ENCODE assay signal across 24 cellular contexts in genomic region chr12:41988715-41989114, GRCh38.
DNase-seq lines count a peak whose midpoint lies in the region; ATAC-seq and TF ChIP-seq lines count a peak whose summit lies in the region.
"Had no signal": no experiment of that assay in that cellular context is flagged by ENCODE, and none has a peak within 500 bp of the region (broad histone marks: within the 10 kb centered on the region; RNA-seq: fewer than 3 reads in every experiment).

No MANE protein-coding gene starts in this region.

- ATAC-seq in GM23338, result no peak
- no peak for ATAC-seq in HG02678 (IDR thresholded peaks at IDR 0.05; ENCODE audit: unreplicated experiment)
- no peak for ATAC-seq in activated CD4-positive, alpha-beta T cell treated with anti-CD3 and anti-CD28 coated beads for 36 hours
- ATAC-seq in activated CD8-positive, alpha-beta T cell treated with anti-CD3 and anti-CD28 coated beads, Interleukin-2, amount 10 ng/mL, durations not matched to agents 7 days and 5 days, result no peak
- ATAC-seq: GM12878 had no signal

- TF ChIP-seq CTCF in GM23338 (conservative IDR thresholded peaks at IDR 0.05; ENCODE audit: low read depth in 2 of 2) (no peak), esophagus muscularis mucosa (IDR thresholded peaks at IDR 0.05) (no peak), neural crest cell (conservative IDR thresholded peaks at IDR 0.05) (no peak)

- H3K4me3 ChIP-seq in GM23338 (no peak overlapping the region), esophagus muscularis mucosa (no peak overlapping the region)
- H3K4me3 ChIP-seq: BLaER1, GM12878 had no signal

- H3K36me3 ChIP-seq in GM23338 (ENCODE audit: insufficient read depth), result no peaks in the 10 kb centered on the region
- no peaks in the 10 kb centered on the region for H3K36me3 ChIP-seq in esophagus muscularis mucosa
- H3K36me3 ChIP-seq: BE2C, BLaER1 had no signal

- H3K4me2 ChIP-seq in GM23338, result no peak overlapping the region
- H3K4me2 ChIP-seq: BLaER1 had no signal

- H2AFZ ChIP-seq in GM23338, result no peak overlapping the region

- H3K9me2 ChIP-seq in GM23338 (ENCODE audit: insufficient read depth), result 0 out of 2 replicates have a peak, but pooled peaks cover 5% of the 10 kb centered on the region

- no peak for TF ChIP-seq EP300 in esophagus muscularis mucosa (IDR thresholded peaks at IDR 0.05)

- no peak for TF ChIP-seq POLR2A in esophagus muscularis mucosa (IDR thresholded peaks at IDR 0.05; ENCODE audit: low read depth)

- DNase-seq in GM23338 (ENCODE audit: low spot score) (no peak), esophagus muscularis mucosa (ENCODE audit: extremely low spot score) (peak; percentile 42), neural crest cell (ENCODE audit: low read depth, low spot score) (no peak)
- DNase-seq in activated CD4-positive, alpha-beta T cell treated with anti-CD3 and anti-CD28 coated beads for 36 hours, result no peak
- no peak for DNase-seq in activated CD8-positive, alpha-beta T cell treated with anti-CD3 and anti-CD28 coated beads, Interleukin-2, amount 10 ng/mL, durations not matched to agents 7 days and 5 days
- DNase-seq: 8988T; ACHN; BE2C; C1 segment of cervical spinal cord; CD4-positive, alpha-beta memory T cell; CD4-positive, CD25-positive, alpha-beta regulatory T cell; CD8-positive, alpha-beta memory T cell; COR-L47; DMS 273 treated with DMSO at 0.1 percent for 48 hours; DMS153; DMS53; DMS79; DND-41; EL; GDM1 had no signal

- no peaks in the 10 kb centered on the region for H4K20me1 ChIP-seq in GM23338 (replicated peaks; ENCODE audit: insufficient read depth)
- H4K20me1 ChIP-seq: BLaER1 had no signal

- H3F3A ChIP-seq in GM23338 (replicated peaks; ENCODE audit: low read depth), result no peaks in the 10 kb centered on the region

- H3K27me3 ChIP-seq in GM23338 (ENCODE audit: insufficient read depth) (no peaks in the 10 kb centered on the region), esophagus muscularis mucosa (no peaks in the 10 kb centered on the region)
- H3K27me3 ChIP-seq: BE2C, BLaER1 had no signal

- no peaks in the 10 kb centered on the region for H3K79me2 ChIP-seq in GM23338 (replicated peaks; ENCODE audit: insufficient read depth)

- no peak overlapping the region for H3K27ac ChIP-seq in GM23338 (ENCODE audit: low read depth)
- H3K27ac ChIP-seq in esophagus muscularis mucosa (replicated peaks in 1 of 4), result no peak overlapping the region
- H3K27ac ChIP-seq: BLaER1 had no signal

- H3K4me1 ChIP-seq in GM23338 (ENCODE audit: insufficient read depth) (no peaks in the 10 kb centered on the region), esophagus muscularis mucosa (no peaks in the 10 kb centered on the region)
- H3K4me1 ChIP-seq: BE2C, BLaER1 had no signal

- intact Hi-C loops in esophagus muscularis mucosa (cut with DNase I), result no loop called here
- intact Hi-C loops in activated CD4-positive, alpha-beta T cell treated with anti-CD3 and anti-CD28 coated beads for 36 hours (cut with DNase I, micrococcal nuclease), result no loop called here

- peaks cover 1% of the 10 kb centered on the region; the same call in 2 of the 3 replicates for H3K4me1 Mint-ChIP-seq in GM23338
- peaks cover 9% of the 10 kb centered on the region for H3K4me1 Mint-ChIP-seq in neural crest cell
- no peaks in the 10 kb centered on the region for H3K4me1 Mint-ChIP-seq in activated CD4-positive, alpha-beta T cell treated with anti-CD3 and anti-CD28 coated beads for 36 hours
- H3K4me1 Mint-ChIP-seq in activated CD8-positive, alpha-beta T cell treated with anti-CD3 and anti-CD28 coated beads, Interleukin-2, amount 10 ng/mL, durations not matched to agents 7 days and 5 days (ENCODE audit: low read depth), result no peaks in the 10 kb centered on the region
- H3K4me1 Mint-ChIP-seq: CD4-positive, alpha-beta memory T cell; CD4-positive, CD25-positive, alpha-beta regulatory T cell; CD8-positive, alpha-beta memory T cell had no signal

- H3K9me3 Mint-ChIP-seq in GM23338 (peaks cover 8% of the 10 kb centered on the region; the same call in 2 of the 3 replicates), neural crest cell (peaks cover 8% of the 10 kb centered on the region)
- H3K9me3 Mint-ChIP-seq in activated CD4-positive, alpha-beta T cell treated with anti-CD3 and anti-CD28 coated beads for 36 hours (ENCODE audit: low read depth), result peaks cover 3% of the 10 kb centered on the region
- no peaks in the 10 kb centered on the region for H3K9me3 Mint-ChIP-seq in activated CD8-positive, alpha-beta T cell treated with anti-CD3 and anti-CD28 coated beads, Interleukin-2, amount 10 ng/mL, durations not matched to agents 7 days and 5 days (ENCODE audit: insufficient read depth)

- POLR2A ChIA-PET in activated CD4-positive, alpha-beta T cell treated with anti-CD3 and anti-CD28 coated beads for 36 hours (lab: Charles Lee), result no interaction called here
- POLR2A ChIA-PET in activated CD8-positive, alpha-beta T cell treated with anti-CD3 and anti-CD28 coated beads, Interleukin-2, amount 10 ng/mL, durations not matched to agents 7 days and 5 days (lab: Charles Lee), result no interaction called here

- H3K4me3 Mint-ChIP-seq in GM23338 (no peak overlapping the region), neural crest cell (no peak overlapping the region)
- no peak overlapping the region for H3K4me3 Mint-ChIP-seq in activated CD4-positive, alpha-beta T cell treated with anti-CD3 and anti-CD28 coated beads for 36 hours
- H3K4me3 Mint-ChIP-seq in activated CD8-positive, alpha-beta T cell treated with anti-CD3 and anti-CD28 coated beads, Interleukin-2, amount 10 ng/mL, durations not matched to agents 7 days and 5 days, result no peak overlapping the region
- H3K4me3 Mint-ChIP-seq: CD14-positive monocyte; CD4-positive, alpha-beta memory T cell; CD4-positive, CD25-positive, alpha-beta regulatory T cell; CD8-positive, alpha-beta memory T cell had no signal

- H3K36me3 Mint-ChIP-seq in GM23338 (ENCODE audit: low read depth) (no peaks in the 10 kb centered on the region; the same call in 2 of the 3 replicates), neural crest cell (ENCODE audit: low read depth) (no peaks in the 10 kb centered on the region)
- no peaks in the 10 kb centered on the region for H3K36me3 Mint-ChIP-seq in activated CD4-positive, alpha-beta T cell treated with anti-CD3 and anti-CD28 coated beads for 36 hours (ENCODE audit: low read depth)
- H3K36me3 Mint-ChIP-seq in activated CD8-positive, alpha-beta T cell treated with anti-CD3 and anti-CD28 coated beads, Interleukin-2, amount 10 ng/mL, durations not matched to agents 7 days and 5 days (ENCODE audit: low read depth), result no peaks in the 10 kb centered on the region
- H3K36me3 Mint-ChIP-seq: CD14-positive monocyte; CD4-positive, alpha-beta memory T cell; CD4-positive, CD25-positive, alpha-beta regulatory T cell had no signal

- no peaks in the 10 kb centered on the region for H3K27me3 Mint-ChIP-seq in GM23338 (ENCODE audit: insufficient read depth, low read depth, poor library complexity)
- H3K27me3 Mint-ChIP-seq in neural crest cell (ENCODE audit: low read depth), result no peaks in the 10 kb centered on the region
- peaks cover 3% of the 10 kb centered on the region for H3K27me3 Mint-ChIP-seq in activated CD4-positive, alpha-beta T cell treated with anti-CD3 and anti-CD28 coated beads for 36 hours
- no peaks in the 10 kb centered on the region for H3K27me3 Mint-ChIP-seq in activated CD8-positive, alpha-beta T cell treated with anti-CD3 and anti-CD28 coated beads, Interleukin-2, amount 10 ng/mL, durations not matched to agents 7 days and 5 days (ENCODE audit: low read depth)

- WGBS in esophagus muscularis mucosa, result 92% methylated on average over 2 of the region's 2 CpGs

- peaks cover 0 to 8% (median 2%) of the 10 kb centered on the region in 4 donors for H3K9me3 ChIP-seq in esophagus muscularis mucosa
- H3K9me3 ChIP-seq: BE2C, BLaER1 had no signal

- H3K27ac Mint-ChIP-seq in GM23338 (no peak overlapping the region), neural crest cell (ENCODE audit: unreplicated experiment) (peak overlapping the region; percentile 15)
- H3K27ac Mint-ChIP-seq in activated CD4-positive, alpha-beta T cell treated with anti-CD3 and anti-CD28 coated beads for 36 hours, result no peak overlapping the region
- H3K27ac Mint-ChIP-seq in activated CD8-positive, alpha-beta T cell treated with anti-CD3 and anti-CD28 coated beads, Interleukin-2, amount 10 ng/mL, durations not matched to agents 7 days and 5 days, result no peak overlapping the region
- H3K27ac Mint-ChIP-seq: CD4-positive, alpha-beta memory T cell; CD4-positive, CD25-positive, alpha-beta regulatory T cell; CD8-positive, alpha-beta memory T cell had no signal

- CTCF ChIA-PET in activated CD4-positive, alpha-beta T cell treated with anti-CD3 and anti-CD28 coated beads for 36 hours (lab: Charles Lee), result no interaction called here
- CTCF ChIA-PET in activated CD8-positive, alpha-beta T cell treated with anti-CD3 and anti-CD28 coated beads, Interleukin-2, amount 10 ng/mL, durations not matched to agents 7 days and 5 days (lab: Charles Lee), result interaction anchor here (0.8 to 1.5 kb wide), 2 partner anchors 35 to 365 kb away, joined by 3 read pairs; no protein-coding TSS in a partner anchor

TF ChIP-seq in GM23338, 12 proteins besides CTCF, POLR2A, EP300 and RAD21 (continues in another document):
- TF ChIP-seq ZNF331 (CRISPR knock-in tag; IDR thresholded peaks at IDR 0.05; ENCODE audit: low read depth), result peak; percentile 79
